In the genomic region with DNA sequence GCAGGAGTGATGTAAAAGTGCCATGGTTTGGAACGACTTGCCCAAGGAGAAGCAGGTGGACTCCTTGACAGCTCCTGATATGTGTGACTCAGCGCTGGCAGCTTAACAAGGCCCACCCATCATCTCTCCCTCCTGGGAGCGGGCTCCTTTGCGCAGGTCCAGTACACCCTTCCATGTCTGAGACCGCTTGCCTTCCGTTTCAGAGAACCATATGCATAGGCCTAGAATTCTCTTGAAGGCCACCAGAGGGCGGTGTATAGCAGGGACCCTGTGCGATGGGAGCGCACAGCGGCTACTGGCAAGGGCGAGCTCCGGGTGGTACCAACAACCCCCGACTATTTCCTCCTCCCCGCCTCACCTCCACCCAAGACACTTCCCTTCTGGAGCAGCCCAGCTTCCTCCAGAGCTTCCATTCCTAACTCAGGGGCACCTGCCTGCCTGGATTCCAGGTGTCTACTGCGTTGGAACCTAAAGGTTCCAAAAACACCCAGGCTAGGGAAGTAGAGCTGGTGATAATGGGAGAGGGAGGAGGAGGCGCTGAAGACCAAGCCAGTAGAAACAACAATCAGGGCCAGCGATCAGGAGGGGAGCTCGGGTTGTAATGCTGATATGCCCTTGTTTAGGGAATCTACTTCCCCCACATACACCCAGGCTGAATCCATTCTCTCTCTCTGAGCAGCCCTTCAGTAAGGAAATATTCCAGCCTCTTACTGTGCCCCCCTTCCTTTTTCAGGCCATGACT, we compare ENCODE assay signal across 8 cellular contexts. TPM values are rescaled to one million over a fixed set of nuclear protein-coding genes. Genes with fewer than 3 reads are reported as not detected.
DNase-seq lines count a peak whose midpoint lies in the region; ATAC-seq and TF ChIP-seq lines count a peak whose summit lies in the region.

No MANE protein-coding gene starts in this region.

- no peaks in the 10 kb centered on the region for H3K9me3 ChIP-seq in CD4-positive, alpha-beta memory T cell (ENCODE audit: control insufficient read depth in 1 of 2, low read length in 2 of 2)
- H3K9me3 ChIP-seq in HUES64 (ENCODE audit: insufficient read depth, low read depth, low read length) (peaks cover 2% of the 10 kb centered on the region; the same call in 1 of the 2 replicates), mucosa of descending colon (no peaks in the 10 kb centered on the region)

- H3K9me3 Mint-ChIP-seq in CD4-positive, alpha-beta memory T cell: no peaks in the 10 kb centered on the region
- H3K9me3 Mint-ChIP-seq in endothelial cell (ENCODE audit: unreplicated experiment): no peaks in the 10 kb centered on the region

- ATAC-seq in GM21381 (IDR thresholded peaks at IDR 0.05; ENCODE audit: unreplicated experiment): peak; percentile 77
- peak; percentile 94 for ATAC-seq in mucosa of descending colon

- H3K27ac Mint-ChIP-seq in CD4-positive, alpha-beta memory T cell: peak overlapping the region in 4 of 7 donors; percentile 2 to 67 (median 37)
- no peak overlapping the region for H3K27ac Mint-ChIP-seq in endothelial cell (ENCODE audit: unreplicated experiment)

- peaks cover 23 to 66% (median 40%) of the 10 kb centered on the region in 4 donors for H3K4me1 Mint-ChIP-seq in CD4-positive, alpha-beta memory T cell
- H3K4me1 Mint-ChIP-seq in endothelial cell (ENCODE audit: unreplicated experiment): peaks cover 33% of the 10 kb centered on the region

- no peak overlapping the region for H3K4me3 ChIP-seq in CD4-positive, alpha-beta memory T cell (ENCODE audit: low read length in 2 of 2)
- H3K4me3 ChIP-seq in HUES64 (ENCODE audit: low read length) (peak overlapping the region; percentile 30), mucosa of descending colon (no peak overlapping the region)

- peaks cover 56% of the 10 kb centered on the region for H3K4me1 ChIP-seq in CD4-positive, alpha-beta memory T cell (ENCODE audit: insufficient read depth, low read length)
- H3K4me1 ChIP-seq in HUES64 (ENCODE audit: insufficient read depth, low read length) (peaks cover 13% of the 10 kb centered on the region), mucosa of descending colon (ENCODE audit: low read depth) (peaks cover 26% of the 10 kb centered on the region)

- CTCF ChIA-PET in CD4-positive, alpha-beta memory T cell (lab: Charles Lee; ENCODE audit: partially characterized antibody): interaction anchor here (0.7 to 7.7 kb wide), 41 partner anchors 8 to 335 kb away, joined by 3 to 116 read pairs (median 7); partner anchors contain the start of genes LMBR1L, RHEBL1, TROAP and TUBA1A

- H3K27me3 Mint-ChIP-seq in CD4-positive, alpha-beta memory T cell: peaks cover 26 to 41% of the 10 kb centered on the region in 2 donors
- H3K27me3 Mint-ChIP-seq in endothelial cell (ENCODE audit: unreplicated experiment): peaks cover 19% of the 10 kb centered on the region

- TF ChIP-seq CTCF in endothelial cell (IDR thresholded peaks at IDR 0.05; ENCODE audit: unreplicated experiment) (peak; percentile 74), mucosa of descending colon (IDR thresholded peaks at IDR 0.05) (peak; percentile 76)

- H3K9ac ChIP-seq in HUES64 (ENCODE audit: low read depth, low read length): no peak overlapping the region

- intact Hi-C loops in CD4-positive, alpha-beta memory T cell (cut with micrococcal nuclease): loop anchor here (1.0 to 5.0 kb wide), 7 partner anchors 10 to 147 kb away; partner anchors contain the start of genes LMBR1L, RHEBL1 and TUBA1A
- intact Hi-C loops in mucosa of descending colon (cut with DNase I, micrococcal nuclease): loop anchor here (5.0 to 10.0 kb wide), 2 partner anchors 34 to 146 kb away; no protein-coding TSS in a partner anchor

- no peaks in the 10 kb centered on the region for H3K36me3 Mint-ChIP-seq in CD4-positive, alpha-beta memory T cell
- no peaks in the 10 kb centered on the region for H3K36me3 Mint-ChIP-seq in endothelial cell (ENCODE audit: low read depth, unreplicated experiment)

- WGBS in HUES64: 6% methylated on average over 18 of the region's 18 CpGs

- H3K4me3 Mint-ChIP-seq in CD4-positive, alpha-beta memory T cell: peak overlapping the region in 7 of 8 donors; percentile 17 to 83 (median 56)
- H3K4me3 Mint-ChIP-seq in endothelial cell (ENCODE audit: unreplicated experiment): peak overlapping the region; percentile 32

- POLR2A ChIA-PET in CD4-positive, alpha-beta memory T cell (lab: Charles Lee; ENCODE audit: partially characterized antibody): interaction anchor here (1.0 to 4.4 kb wide), 11 partner anchors 10 to 148 kb away, joined by 3 to 47 read pairs (median 5); partner anchors contain the start of genes LMBR1L, RHEBL1, TUBA1A and TUBA1B

- DNase-seq in CD4-positive, alpha-beta memory T cell: peak; percentile 68 to 73 (median 69)
- DNase-seq in NOMO-1 treated with dmso at 0.1 percent for 144 hours (lab: John Stamatoyannopoulos, UW; ENCODE audit: unreplicated experiment) (peak; percentile 81), endothelial cell (ENCODE audit: low spot score) (peak; percentile 75), mucosa of descending colon (peak; percentile 61 to 66 (median 62))
- DNase-seq in activated CD8-positive, alpha-beta memory T cell treated with anti-CD3 and anti-CD28 coated beads for 4 hours (ENCODE audit: low read depth in 2 of 2): peak; percentile 40 to 51
- peak; percentile 80 for DNase-seq in stimulated activated CD8-positive, alpha-beta memory T cell treated with anti-CD3 and anti-CD28 coated beads, Interleukin-4, amount 100 ng/mL, for 48 hours

- no peaks in the 10 kb centered on the region for H3K36me3 ChIP-seq in CD4-positive, alpha-beta memory T cell (ENCODE audit: insufficient read depth, low read length)
- H3K36me3 ChIP-seq in HUES64 (ENCODE audit: insufficient read depth, low read length): no peaks in the 10 kb centered on the region
- no peaks in the 10 kb centered on the region for H3K36me3 ChIP-seq in mucosa of descending colon (ENCODE audit: low read depth)

- peaks cover 41% of the 10 kb centered on the region for H3K27me3 ChIP-seq in CD4-positive, alpha-beta memory T cell (ENCODE audit: insufficient read depth, low read length)
- H3K27me3 ChIP-seq in HUES64 (ENCODE audit: insufficient read depth, low read length): peaks cover 75% of the 10 kb centered on the region

- no peak overlapping the region for H3K27ac ChIP-seq in CD4-positive, alpha-beta memory T cell (ENCODE audit: low read depth, low read length)
- no peak overlapping the region for H3K27ac ChIP-seq in HUES64 (ENCODE audit: low read depth, low read length)

RNA-seq across cellular contexts. Expression of gene DHH, which starts 6.2 kb away (rescaled TPM):
- total RNA-seq in CD4-positive, alpha-beta memory T cell: under 1 TPM; 0.35 to 0.44 TPM
- polyA plus RNA-seq in CD4-positive, alpha-beta memory T cell: not detected
- not detected for polyA plus RNA-seq in HUES64 (2013, experiment 1 of 2)
- not detected for polyA plus RNA-seq in HUES64 (2013, experiment 2 of 2)
- 0.46 TPM for total RNA-seq in endothelial cell (ENCODE audit: unreplicated experiment)
- under 1 TPM; 0.26 to 0.54 (median 0.46) TPM for total RNA-seq in mucosa of descending colon

RNA-seq across cellular contexts. Expression of gene RHEBL1, which starts 18.6 kb away (rescaled TPM):
- 1 to 10 TPM; 2.7 to 2.9 TPM for total RNA-seq in CD4-positive, alpha-beta memory T cell
- 10 to 100 TPM in 1 of 2 donors, 1 to 10 TPM in 1; 9.2 to 10.5 TPM for polyA plus RNA-seq in CD4-positive, alpha-beta memory T cell
- polyA plus RNA-seq in HUES64 (2013, experiment 1 of 2): 4.0 TPM
- 3.9 TPM for polyA plus RNA-seq in HUES64 (2013, experiment 2 of 2)
- total RNA-seq in endothelial cell (ENCODE audit: unreplicated experiment) (3.2 TPM), mucosa of descending colon (under 1 TPM; 0.23 to 0.58 (median 0.38) TPM)

RNA-seq across cellular contexts. Expression of gene LMBR1L, which starts 22.3 kb away (rescaled TPM):
- 100 to 1,000 TPM; 222 to 226 TPM for total RNA-seq in CD4-positive, alpha-beta memory T cell
- 10 to 100 TPM; 35.9 to 46.5 TPM for polyA plus RNA-seq in CD4-positive, alpha-beta memory T cell
- 28.1 TPM for polyA plus RNA-seq in HUES64 (2013, experiment 1 of 2)
- polyA plus RNA-seq in HUES64 (2013, experiment 2 of 2): 38.3 TPM
- 175 TPM for total RNA-seq in endothelial cell (ENCODE audit: unreplicated experiment)
- total RNA-seq in mucosa of descending colon: 10 to 100 TPM; 46.1 to 77.4 (median 68.1) TPM

RNA-seq across cellular contexts. Expression of gene KMT2D, which starts 27.8 kb away (rescaled TPM):
- 100 to 1,000 TPM; 133 to 159 TPM for total RNA-seq in CD4-positive, alpha-beta memory T cell
- 10 to 100 TPM in 1 of 2 donors, under 1 TPM in 1; 0.16 to 26.7 TPM for polyA plus RNA-seq in CD4-positive, alpha-beta memory T cell
- polyA plus RNA-seq in HUES64 (2013, experiment 1 of 2): 23.6 TPM
- 25.5 TPM for polyA plus RNA-seq in HUES64 (2013, experiment 2 of 2)
- 135 TPM for total RNA-seq in endothelial cell (ENCODE audit: unreplicated experiment)
- 100 to 1,000 TPM in 1 of 3 donors, 10 to 100 TPM in 2; 83.3 to 102 (median 88.5) TPM for total RNA-seq in mucosa of descending colon

RNA-seq across cellular contexts. Expression of gene TUBA1B, which starts 42.8 kb away (rescaled TPM):
- 100 to 1,000 TPM; 332 to 361 TPM for total RNA-seq in CD4-positive, alpha-beta memory T cell
- polyA plus RNA-seq in CD4-positive, alpha-beta memory T cell: 100 to 1,000 TPM; 411 to 573 TPM
- polyA plus RNA-seq in HUES64 (2013, experiment 1 of 2): 2,373 TPM
- polyA plus RNA-seq in HUES64 (2013, experiment 2 of 2): 2,516 TPM
- total RNA-seq in endothelial cell (ENCODE audit: unreplicated experiment): 915 TPM
- 100 to 1,000 TPM; 391 to 679 (median 491) TPM for total RNA-seq in mucosa of descending colon
